Comparison of ENCODE assay signal across 8 cellular contexts in genomic region chr10:71888623-71889387, GRCh38. TPM values are rescaled to one million over a fixed set of nuclear protein-coding genes. Genes with fewer than 3 reads are reported as not detected.
DNase-seq lines count a peak whose midpoint lies in the region; ATAC-seq and TF ChIP-seq lines count a peak whose summit lies in the region.

No MANE protein-coding gene starts in this region.

- H3K27ac ChIP-seq in GM23248 = peak overlapping the region; percentile 90
- H3K27ac ChIP-seq in KMS-11 = no peak overlapping the region

- H3K27me3 ChIP-seq in GM23248 (replicated peaks; ENCODE audit: insufficient read depth) (no peaks in the 10 kb centered on the region), KMS-11 (ENCODE audit: insufficient read depth, low read depth) (peaks cover 6% of the 10 kb centered on the region; the same call in 1 of the 2 replicates)

- in situ Hi-C loops in GM23248 (cut with MboI) = no loop called here
- in situ Hi-C loops in astrocyte of the spinal cord (cut with HindIII; ENCODE audit: low sequenced_read_pairs) = no loop called here

- H3F3A ChIP-seq in GM23248 (ENCODE audit: insufficient read depth) = peaks cover 7% of the 10 kb centered on the region; the same call in 1 of the 2 replicates

- H3K9me3 ChIP-seq in GM23248 (ENCODE audit: low read depth) = no peaks in the 10 kb centered on the region
- H3K9me3 ChIP-seq in T-helper 17 cell (ENCODE audit: control insufficient read depth, low read length, poor library complexity, severe bottlenecking) = no peaks in the 10 kb centered on the region

- H3K27me3 Mint-ChIP-seq in T-helper 17 cell = no peaks in the 10 kb centered on the region

- TF ChIP-seq CTCF in KMS-11 (conservative IDR thresholded peaks at IDR 0.05; ENCODE audit: low read depth, low read length) (no peak), astrocyte of the spinal cord (IDR thresholded peaks at IDR 0.05; ENCODE audit: low read depth, low read length) (peak; percentile 7), retinal pigment epithelial cell (conservative IDR thresholded peaks at IDR 0.05; ENCODE audit: low read depth, low read length) (no peak)

- H4K20me1 ChIP-seq in GM23248 (ENCODE audit: insufficient read depth) (no peaks in the 10 kb centered on the region), KMS-11 (ENCODE audit: insufficient read depth) (no peaks in the 10 kb centered on the region)

- H3K4me3 Mint-ChIP-seq in T-helper 17 cell = peak overlapping the region; percentile 93

- no peaks in the 10 kb centered on the region for H3K36me3 Mint-ChIP-seq in T-helper 17 cell (ENCODE audit: low read depth)

- peak; percentile 91 for ATAC-seq in T-helper 17 cell

- 1 to 2% methylated on average over 47 to 48 of the region's 48 CpGs for WGBS in GM23248 (ENCODE audit: low coverage in 1 of 2, low lambda C conversion rate in 2 of 2, missing lambda C conversion rate in 2 of 2), 2 experiments

- DNase-seq in GM23248 = peak; percentile 92
- DNase-seq in T-helper 17 cell = peak in 1 of 3 donors; percentile 29
- DNase-seq in astrocyte of the spinal cord (ENCODE audit: low read depth, low spot score) = peak; percentile 73
- DNase-seq in iPS DF 19.7 (ENCODE audit: low read depth, low spot score) = peak; percentile 9
- DNase-seq in retinal pigment epithelial cell (ENCODE audit: low read depth) = peak; percentile 61
- DNase-seq in SHP77 treated with DMSO at 0.1 percent for 48 hours (lab: John Stamatoyannopoulos, UW) = no peak

- H3K4me1 ChIP-seq in GM23248 (ENCODE audit: insufficient read depth) (peaks cover 15% of the 10 kb centered on the region; the same call in 1 of the 2 replicates), KMS-11 (ENCODE audit: low read depth, poor library complexity, severe bottlenecking) (peaks cover 21% of the 10 kb centered on the region)

- H3K4me3 ChIP-seq in GM08714 (ENCODE audit: low read length) (peak overlapping the region; percentile 36; the same call in 1 of the 2 replicates), GM23248 (peak overlapping the region; percentile 79), KMS-11 (IDR thresholded peaks at IDR 0.05; ENCODE audit: insufficient read depth, low read depth, low read length) (no peak overlapping the region), astrocyte of the spinal cord (ENCODE audit: low read depth, low read length) (peak overlapping the region; percentile 58), retinal pigment epithelial cell (ENCODE audit: low read length) (peak overlapping the region; percentile 68)

- H2AFZ ChIP-seq in GM23248 (peak overlapping the region; percentile 81), KMS-11 (ENCODE audit: low read depth) (peak overlapping the region; percentile 70)

- H3K27ac Mint-ChIP-seq in T-helper 17 cell = peak overlapping the region; percentile 88

- H3K4me2 ChIP-seq in GM23248 (ENCODE audit: unreplicated experiment) = peak overlapping the region; percentile 79
- H3K4me2 ChIP-seq in KMS-11 = peak overlapping the region; percentile 70

- H3K9ac ChIP-seq in GM23248 = peak overlapping the region; percentile 91
- peak overlapping the region; percentile 25; the same call in 1 of the 2 replicates for H3K9ac ChIP-seq in KMS-11

- H3K79me2 ChIP-seq in GM23248 (ENCODE audit: insufficient read depth) = no peaks in the 10 kb centered on the region
- H3K79me2 ChIP-seq in KMS-11 (ENCODE audit: insufficient read depth, low read depth) = no peaks in the 10 kb centered on the region

- H3K4me1 Mint-ChIP-seq in T-helper 17 cell = peaks cover 10% of the 10 kb centered on the region

- no peaks in the 10 kb centered on the region for H3K36me3 ChIP-seq in GM23248 (ENCODE audit: low read depth)
- no peaks in the 10 kb centered on the region for H3K36me3 ChIP-seq in KMS-11 (ENCODE audit: insufficient read depth)

- H3K9me2 ChIP-seq in GM23248 (ENCODE audit: insufficient read depth) = no peaks in the 10 kb centered on the region

RNA-seq across cellular contexts. Expression of gene PSAP, which starts 37.8 kb away (rescaled TPM):
- total RNA-seq in GM23248 (2014; rRNA removed; shearing (Covaris generic)) = 665 and 715 TPM in 2 replicates
- polyA plus RNA-seq in GM23248 (2016; fragmentation: Nextera tagmentation; extraction: Ambion mirVana) = 1,142 and 1,168 TPM in 2 replicates
- total RNA-seq in T-helper 17 cell = 100 to 1,000 TPM; 225 to 235 TPM
